Comparison of ENCODE assay signal across 17 cellular contexts in the genomic region with DNA sequence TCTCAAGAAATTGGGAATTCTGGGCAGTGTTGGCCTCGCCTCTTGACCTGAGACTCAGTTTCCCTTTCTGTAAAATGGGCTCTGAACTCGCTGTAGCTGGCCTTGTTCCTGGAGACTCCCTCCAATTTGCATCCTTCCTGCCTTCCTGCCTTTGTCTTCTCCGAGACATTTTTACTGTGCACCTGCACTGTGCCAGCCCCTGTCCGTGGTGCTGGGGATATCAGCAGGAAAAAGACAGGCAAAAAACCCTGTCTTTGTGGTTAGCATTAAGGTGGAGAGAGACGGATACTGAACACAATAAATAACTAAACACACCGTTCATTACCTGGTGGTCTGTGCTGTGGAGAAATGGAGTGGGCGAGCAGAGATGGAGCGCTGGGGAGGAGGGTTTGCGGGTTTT. TPM values are rescaled to one million over a fixed set of nuclear protein-coding genes. Genes with fewer than 3 reads are reported as not detected.
"Had no signal": no experiment of that assay in that cellular context is flagged by ENCODE, and none has a peak within 500 bp of the region (broad histone marks: within the 10 kb centered on the region; RNA-seq: fewer than 3 reads in every experiment).

No MANE protein-coding gene starts in this region.

- H3K36me3 ChIP-seq: colonic mucosa, heart left ventricle had no signal

- H3K4me3 Mint-ChIP-seq: activated T-cell treated with anti-CD3 and anti-CD28 coated beads, Interleukin-2, amount 50 U/mL, for 72 hours; memory B cell; natural killer cell treated with Interleukin-12 subunit alpha and Interleukin-12 subunit beta and Interleukin-15 and Interleukin-18, amount 100 ng/mL, for 72 hours; stimulated activated effector memory CD8-positive, alpha-beta T cell treated with anti-CD3 and anti-CD28 coated beads, Interleukin-12 subunit alpha, Interleukin-12 subunit beta, amount 100 ng/mL, for 72 hours; T-helper 1 cell treated with Interleukin-12 subunit alpha and Interleukin-12 subunit beta and Interleukin-4 antibody, amounts not matched to agents 30 μg/mL and 1 μg/mL, for 36 hours had no signal

- H3K4me1 Mint-ChIP-seq: memory B cell; stimulated activated effector memory CD8-positive, alpha-beta T cell treated with anti-CD3 and anti-CD28 coated beads, Interleukin-12 subunit alpha, Interleukin-12 subunit beta, amount 100 ng/mL, for 72 hours had no signal

- H3K9me3 Mint-ChIP-seq: activated naive CD4-positive, alpha-beta T cell treated with anti-CD3 and anti-CD28 coated beads, Interleukin-2, amount 50 U/mL, for 72 hours; activated T-cell treated with anti-CD3 and anti-CD28 coated beads, Interleukin-2, amount 50 U/mL, for 72 hours; memory B cell; natural killer cell treated with Interleukin-12 subunit alpha and Interleukin-12 subunit beta and Interleukin-15 and Interleukin-18, amount 100 ng/mL, for 72 hours; stimulated activated effector memory CD8-positive, alpha-beta T cell treated with anti-CD3 and anti-CD28 coated beads, Interleukin-12 subunit alpha, Interleukin-12 subunit beta, amount 100 ng/mL, for 72 hours; T-helper 1 cell treated with Interleukin-12 subunit alpha and Interleukin-12 subunit beta and Interleukin-4 antibody, amounts not matched to agents 30 μg/mL and 1 μg/mL, for 36 hours had no signal

- H3K27ac ChIP-seq: body of pancreas, colonic mucosa, epithelial cell of prostate, heart left ventricle had no signal

- ATAC-seq: activated naive CD4-positive, alpha-beta T cell treated with anti-CD3 and anti-CD28 coated beads, Interleukin-2, amount 50 U/mL, for 72 hours; activated T-cell treated with anti-CD3 and anti-CD28 coated beads, Interleukin-2, amount 50 U/mL, for 72 hours; body of pancreas; heart left ventricle; left lobe of liver; natural killer cell treated with Interleukin-12 subunit alpha and Interleukin-12 subunit beta and Interleukin-15 and Interleukin-18, amount 100 ng/mL, for 72 hours; stimulated activated effector memory CD8-positive, alpha-beta T cell treated with anti-CD3 and anti-CD28 coated beads, Interleukin-12 subunit alpha, Interleukin-12 subunit beta, amount 100 ng/mL, for 72 hours had no signal

- H3K27ac Mint-ChIP-seq: activated naive CD4-positive, alpha-beta T cell treated with anti-CD3 and anti-CD28 coated beads, Interleukin-2, amount 50 U/mL, for 72 hours; activated T-cell treated with anti-CD3 and anti-CD28 coated beads, Interleukin-2, amount 50 U/mL, for 72 hours; memory B cell; natural killer cell treated with Interleukin-12 subunit alpha and Interleukin-12 subunit beta and Interleukin-15 and Interleukin-18, amount 100 ng/mL, for 72 hours; stimulated activated effector memory CD8-positive, alpha-beta T cell treated with anti-CD3 and anti-CD28 coated beads, Interleukin-12 subunit alpha, Interleukin-12 subunit beta, amount 100 ng/mL, for 72 hours; T-helper 1 cell treated with Interleukin-12 subunit alpha and Interleukin-12 subunit beta and Interleukin-4 antibody, amounts not matched to agents 30 μg/mL and 1 μg/mL, for 36 hours had no signal

- H3K36me3 Mint-ChIP-seq: activated naive CD4-positive, alpha-beta T cell treated with anti-CD3 and anti-CD28 coated beads, Interleukin-2, amount 50 U/mL, for 72 hours; memory B cell; natural killer cell treated with Interleukin-12 subunit alpha and Interleukin-12 subunit beta and Interleukin-15 and Interleukin-18, amount 100 ng/mL, for 72 hours; stimulated activated effector memory CD8-positive, alpha-beta T cell treated with anti-CD3 and anti-CD28 coated beads, Interleukin-12 subunit alpha, Interleukin-12 subunit beta, amount 100 ng/mL, for 72 hours had no signal

- FAIRE-seq: frontal cortex had no signal

- H3K9me3 ChIP-seq: body of pancreas, colonic mucosa, heart left ventricle had no signal

- H3K4me3 ChIP-seq: body of pancreas, colonic mucosa, heart left ventricle had no signal

- DNase-seq: activated CD4-positive, alpha-beta T cell treated with anti-CD3 and anti-CD28 coated beads for 4 hours; activated CD8-positive, alpha-beta memory T cell treated with anti-CD3 and anti-CD28 coated beads, Interleukin-2, amount 50 U/mL, for 48 hours; activated gamma-delta T cell; activated T-cell treated with anti-CD3 and anti-CD28 coated beads, Interleukin-2, amount 50 U/mL, for 72 hours; body of pancreas; central memory CD4-positive, alpha-beta T cell; colonic mucosa; effector memory CD4-positive, alpha-beta T cell; heart left ventricle had no signal

- H3K4me1 ChIP-seq: body of pancreas, colonic mucosa had no signal

RNA-seq across cellular contexts. Expression of a gene that starts 8.8 kb away (rescaled TPM):
- total RNA-seq: activated naive CD4-positive, alpha-beta T cell treated with anti-CD3 and anti-CD28 coated beads, Interleukin-2, amount 50 U/mL, for 72 hours; activated T-cell treated with anti-CD3 and anti-CD28 coated beads, Interleukin-2, amount 50 U/mL, for 72 hours; natural killer cell treated with Interleukin-12 subunit alpha and Interleukin-12 subunit beta and Interleukin-15 and Interleukin-18, amount 100 ng/mL, for 72 hours had no signal
